In genomic region chr4:15695240-15695699, GRCh38 we compare ENCODE assay signal across 8 cellular contexts. TPM values are rescaled to one million over a fixed set of nuclear protein-coding genes. Genes with fewer than 3 reads are reported as not detected.
DNase-seq lines count a peak whose midpoint lies in the region; ATAC-seq and TF ChIP-seq lines count a peak whose summit lies in the region.
"Had no signal": no experiment of that assay in that cellular context is flagged by ENCODE, and none has a peak within 500 bp of the region (broad histone marks: within the 10 kb centered on the region; RNA-seq: fewer than 3 reads in every experiment).

No MANE protein-coding gene starts in this region.

- H3K9ac ChIP-seq in skeletal muscle satellite cell (ENCODE audit: low read depth, low read length): no peak overlapping the region
- no peak overlapping the region for H3K9ac ChIP-seq in Karpas-422 (ENCODE audit: low read length)

- POLR2A ChIA-PET in Panc1 (lab: Charles Lee): interaction anchor here (0.6 kb wide), 1 partner anchor 48 kb away, joined by 4 read pairs; no protein-coding TSS in a partner anchor

- H3K9me3 ChIP-seq in Panc1 (ENCODE audit: control insufficient read depth, insufficient read depth, low read depth, low read length): no peaks in the 10 kb centered on the region
- H3K9me3 ChIP-seq in skeletal muscle satellite cell (replicated peaks; ENCODE audit: low read length): no peaks in the 10 kb centered on the region
- peaks cover 5% of the 10 kb centered on the region; the same call in 1 of the 2 replicates for H3K9me3 ChIP-seq in Karpas-422 (ENCODE audit: low read length)

- H3K4me3 ChIP-seq in Panc1 (ENCODE audit: low read depth in 2 of 2, low read length in 2 of 2) (no peak overlapping the region), skeletal muscle satellite cell (ENCODE audit: low read length) (no peak overlapping the region), Karpas-422 (ENCODE audit: low read length) (no peak overlapping the region)

- no peaks in the 10 kb centered on the region for H4K20me1 ChIP-seq in Karpas-422 (ENCODE audit: insufficient read depth, low read depth, low read length)

- H3K4me3 Mint-ChIP-seq in progenitor cell of endocrine pancreas (ENCODE audit: low read depth): no peak overlapping the region

- in situ Hi-C loops in Panc1 (cut with HindIII; ENCODE audit: low pct_unique_long_range_greater_than_20kb, low sequenced_read_pairs): no loop called here

- H3K27ac ChIP-seq in Panc1 (ENCODE audit: low read length) (no peak overlapping the region), Karpas-422 (ENCODE audit: low read length) (no peak overlapping the region)

- H3K9me3 Mint-ChIP-seq in progenitor cell of endocrine pancreas (ENCODE audit: low read depth): peaks cover 15% of the 10 kb centered on the region

- peaks cover 4% of the 10 kb centered on the region for H3K36me3 Mint-ChIP-seq in progenitor cell of endocrine pancreas (ENCODE audit: insufficient read depth)

- peak; percentile 86 for DNase-seq in HCEC 1CT
- DNase-seq in Panc1 (ENCODE audit: low read depth, low spot score): no peak
- DNase-seq in Karpas-422: no peak
- DNase-seq in progenitor cell of endocrine pancreas (ENCODE audit: low spot score, unreplicated experiment): no peak
- DNase-seq: retina had no signal

- no peaks in the 10 kb centered on the region for H3K36me3 ChIP-seq in Panc1 (ENCODE audit: control insufficient read depth, insufficient read depth, low read length)
- no peaks in the 10 kb centered on the region for H3K36me3 ChIP-seq in skeletal muscle satellite cell (ENCODE audit: insufficient read depth, low read length)
- H3K36me3 ChIP-seq in Karpas-422 (ENCODE audit: insufficient read depth, low read length): no peaks in the 10 kb centered on the region

- no peaks in the 10 kb centered on the region for H3K27me3 ChIP-seq in Panc1 (ENCODE audit: control insufficient read depth, insufficient read depth, low read length)
- H3K27me3 ChIP-seq in skeletal muscle satellite cell (ENCODE audit: control insufficient read depth, insufficient read depth, low read length): no peaks in the 10 kb centered on the region
- 0 out of 2 replicates have a peak, but pooled peaks cover 5% of the 10 kb centered on the region for H3K27me3 ChIP-seq in Karpas-422 (ENCODE audit: low read length)

- intact Hi-C loops in Panc1 (cut with micrococcal nuclease; ENCODE audit: unreplicated experiment): no loop called here

- no TSS peak for BruUV-seq in Panc1 (replicated peaks; lab: Mats Ljungman, UMichigan)

- H3K9me2 ChIP-seq in Karpas-422 (replicated peaks; ENCODE audit: insufficient read depth, low read length): no peaks in the 10 kb centered on the region

- ATAC-seq in Panc1 (peak; percentile 84), esophagus mucosa (peak; percentile 70), GM18502 (IDR thresholded peaks at IDR 0.05; ENCODE audit: poor library complexity, unreplicated experiment) (no peak)

- H3K4me1 ChIP-seq in Panc1 (ENCODE audit: control insufficient read depth, insufficient read depth, low read length) (no peaks in the 10 kb centered on the region), skeletal muscle satellite cell (ENCODE audit: control insufficient read depth, insufficient read depth, low read length) (peaks cover 32% of the 10 kb centered on the region), Karpas-422 (ENCODE audit: low read length) (no peaks in the 10 kb centered on the region)

- H3K27me3 Mint-ChIP-seq in progenitor cell of endocrine pancreas: no peaks in the 10 kb centered on the region

- peaks cover 6% of the 10 kb centered on the region for H3K4me1 Mint-ChIP-seq in progenitor cell of endocrine pancreas (ENCODE audit: low read depth)

- H3K4me2 ChIP-seq in skeletal muscle satellite cell (ENCODE audit: low read length) (peak overlapping the region; percentile 35), Karpas-422 (ENCODE audit: low read depth, low read length, poor library complexity, severe bottlenecking) (no peak overlapping the region)

- no peak for TF ChIP-seq CTCF in Panc1 (IDR thresholded peaks at IDR 0.05)
- TF ChIP-seq CTCF in progenitor cell of endocrine pancreas (IDR thresholded peaks at IDR 0.05; ENCODE audit: unreplicated experiment): no peak

- no peak overlapping the region for H2AFZ ChIP-seq in Karpas-422 (ENCODE audit: low read length)

- no peak overlapping the region for H3K27ac Mint-ChIP-seq in progenitor cell of endocrine pancreas

- H3K79me2 ChIP-seq in Karpas-422 (ENCODE audit: low read length): no peaks in the 10 kb centered on the region

- CTCF ChIA-PET in Panc1 (lab: Charles Lee): no interaction called here

RNA-seq across cellular contexts. Expression of gene BST1, which starts 7.6 kb away (rescaled TPM):
- 3.0 TPM for total RNA-seq in Panc1 (2021; ENCODE audit: unreplicated experiment)
- 3.1 TPM for polyA plus RNA-seq in Panc1 (2012; ENCODE audit: insufficient read length)
- total RNA-seq in esophagus mucosa: 0.80 TPM
- total RNA-seq in skeletal muscle satellite cell (2012; rRNA removed): 3.8 and 4.8 TPM in 2 replicates
- not detected in 2 replicates for total RNA-seq in Karpas-422 (2014; rRNA removed; shearing (Covaris generic); ENCODE audit: low replicate concordance)
- total RNA-seq in progenitor cell of endocrine pancreas: 0.38 TPM in 1 of 2 replicates, not detected in the other

RNA-seq across cellular contexts. Expression of gene FAM200B, which starts 13.6 kb away (rescaled TPM):
- total RNA-seq in Panc1 (2021; ENCODE audit: unreplicated experiment) (15.2 TPM), esophagus mucosa (24.3 TPM), progenitor cell of endocrine pancreas (29.0 and 31.4 TPM in 2 replicates)
- 8.7 TPM for polyA plus RNA-seq in Panc1 (2012; ENCODE audit: insufficient read length)
- total RNA-seq in skeletal muscle satellite cell (2012; rRNA removed): 10.0 and 19.3 TPM in 2 replicates
- 15.1 and 18.3 TPM in 2 replicates for total RNA-seq in Karpas-422 (2014; rRNA removed; shearing (Covaris generic); ENCODE audit: low replicate concordance)

RNA-seq across cellular contexts. Expression of gene FBXL5, which starts 40.1 kb away (rescaled TPM):
- total RNA-seq in Panc1 (2021; ENCODE audit: unreplicated experiment) (20.2 TPM), esophagus mucosa (62.8 TPM), progenitor cell of endocrine pancreas (66.9 and 72.1 TPM in 2 replicates)
- 11.8 TPM for polyA plus RNA-seq in Panc1 (2012; ENCODE audit: insufficient read length)
- 52.0 and 56.0 TPM in 2 replicates for total RNA-seq in skeletal muscle satellite cell (2012; rRNA removed)
- total RNA-seq in Karpas-422 (2014; rRNA removed; shearing (Covaris generic); ENCODE audit: low replicate concordance): 35.6 and 78.2 TPM in 2 replicates
